In genomic region chr12:65171073-65171472, GRCh38 we compare ENCODE assay signal across 1 cellular context.
TF ChIP-seq lines count a peak whose summit lies in the region.

No MANE protein-coding gene starts in this region.

TF ChIP-seq in H1, 55 proteins besides CTCF, POLR2A, EP300 and RAD21:
- TF ChIP-seq SIRT6 (IDR thresholded peaks at IDR 0.05; ENCODE audit: low read length), result no peak
- no peak for TF ChIP-seq NANOG (IDR thresholded peaks at IDR 0.05; ENCODE audit: insufficient read depth, low read depth, low read length, poor library complexity, severe bottlenecking)
- no peak for TF ChIP-seq BACH1 (IDR thresholded peaks at IDR 0.05; ENCODE audit: low read length)
- TF ChIP-seq SRF (IDR thresholded peaks at IDR 0.05; ENCODE audit: low read depth, low read length), result no peak
- TF ChIP-seq KDM5A (IDR thresholded peaks at IDR 0.05; ENCODE audit: low read length), result no peak
- TF ChIP-seq SUZ12 (IDR thresholded peaks at IDR 0.05; ENCODE audit: low read length), result no peak
